ENCODE assay signal across 22 cellular contexts in the genomic region with DNA sequence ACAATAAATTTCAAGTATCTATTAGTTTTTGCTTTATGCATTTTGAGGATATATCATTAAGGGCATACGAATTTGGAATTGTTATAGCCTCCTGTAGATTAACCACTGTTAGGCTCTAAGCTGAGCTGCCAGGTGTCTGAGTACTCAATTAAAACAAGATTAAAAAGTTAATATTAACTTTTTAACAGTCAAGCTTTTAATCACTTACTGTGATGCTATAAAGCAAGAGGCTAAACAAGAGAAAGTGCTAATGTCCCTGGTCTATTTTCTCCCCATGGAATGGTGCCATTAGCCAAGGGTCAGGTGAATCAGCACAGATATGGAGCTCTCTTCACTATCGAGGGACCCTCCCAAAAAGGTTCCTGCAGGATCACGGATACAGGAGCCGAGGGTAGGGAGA.
"Had no signal": no experiment of that assay in that cellular context is flagged by ENCODE, and none has a peak within 500 bp of the region (broad histone marks: within the 10 kb centered on the region; RNA-seq: fewer than 3 reads in every experiment).

No MANE protein-coding gene starts in this region.

- H3K36me3 ChIP-seq: ovary, stomach, thoracic aorta, transverse colon had no signal

- ATAC-seq: foreskin keratinocyte; left colon; mucosa of descending colon; naive thymus-derived CD8-positive, alpha-beta T cell; sciatic nerve had no signal

- H3K9me3 ChIP-seq: mucosa of descending colon, ovary, stomach, thoracic aorta, transverse colon had no signal

- H3K27me3 ChIP-seq: foreskin keratinocyte, ovary, stomach, transverse colon had no signal

- DNase-seq: cerebellar nuclear complex; dermis blood vessel endothelial cell; endodermal cell; erythroblast; foreskin keratinocyte; immature natural killer cell; left colon; mucosa of descending colon; naive thymus-derived CD8-positive, alpha-beta T cell; nucleus accumbens; ovary; retina; stimulated activated CD4-positive, alpha-beta T cell treated with anti-CD3 and anti-CD28 coated beads, Interleukin-2, amount 100 ng/mL, for 24 hours; stimulated activated CD4-positive, alpha-beta T cell treated with anti-CD3 and anti-CD28 coated beads, Interleukin-4, amount 100 ng/mL, for 4 hours; stimulated activated naive CD4-positive, alpha-beta T cell; stomach; substantia nigra; transverse colon had no signal

- FAIRE-seq: endothelial cell of umbilical vein, urothelium cell line had no signal

- H3K27ac ChIP-seq: foreskin keratinocyte, ovary, thoracic aorta, transverse colon had no signal

- H3K4me3 ChIP-seq: mucosa of descending colon, ovary, stomach, thoracic aorta, transverse colon had no signal
